Comparison of ENCODE assay signal across 31 cellular contexts in genomic region chr17:78069695-78070094, GRCh38.
"Had no signal": no experiment of that assay in that cellular context is flagged by ENCODE, and none has a peak within 500 bp of the region (broad histone marks: within the 10 kb centered on the region; RNA-seq: fewer than 3 reads in every experiment).

No MANE protein-coding gene starts in this region.

- DNase-seq: heart left ventricle; hypothalamus; kidney glomerular epithelial cell; left colon; left lung; lower lobe of right lung; mammary epithelial cell; mesenchymal stem cell; midbrain; naive thymus-derived CD8-positive, alpha-beta T cell; nucleus accumbens; pancreas; posterior cingulate gyrus; retina; right cardiac atrium; stimulated activated CD4-positive, alpha-beta T cell treated with anti-CD3 and anti-CD28 coated beads, Interleukin-12 subunit alpha, Interleukin-12 subunit beta, amount 100 ng/mL, for 4 hours; stimulated activated CD4-positive, alpha-beta T cell treated with anti-CD3 and anti-CD28 coated beads, Interleukin-15, amount 100 ng/mL, for 24 hours; stimulated activated CD4-positive, alpha-beta T cell treated with anti-CD3 and anti-CD28 coated beads, Interleukin-2, amount 100 ng/mL, for 24 hours; stimulated activated CD4-positive, alpha-beta T cell treated with anti-CD3 and anti-CD28 coated beads, Interleukin-4, amount 100 ng/mL, for 1 hour; stimulated activated naive CD8-positive, alpha-beta T cell treated with anti-CD3 and anti-CD28 coated beads, Interleukin-15, Interleukin-2, amounts not matched to agents 100 U/mL and 50 U/mL, for 24 hours; stomach; tibial artery; trophoblast cell; upper lobe of right lung had no signal

- H3K27ac ChIP-seq: heart left ventricle, left lung, lower lobe of right lung, pancreas, prostate gland, skin epidermis, stomach, suprapubic skin, thoracic aorta, tibial artery, upper lobe of right lung had no signal

- H3K27me3 Mint-ChIP-seq: naive thymus-derived CD8-positive, alpha-beta T cell had no signal

- H3K4me3 ChIP-seq: heart left ventricle, left lung, lower lobe of right lung, pancreas, prostate gland, skin epidermis, stomach, suprapubic skin, thoracic aorta, tibial artery, upper lobe of right lung had no signal

- H3K4me1 Mint-ChIP-seq: neural crest cell had no signal

- H3K27me3 ChIP-seq: heart left ventricle, left lung, pancreas, stomach, suprapubic skin, tibial artery, upper lobe of right lung had no signal

- H3K4me1 ChIP-seq: heart left ventricle, left lung, lower lobe of right lung, pancreas, prostate gland, suprapubic skin, tibial artery, upper lobe of right lung had no signal

- H3K9me3 Mint-ChIP-seq: naive thymus-derived CD8-positive, alpha-beta T cell; nephron; neural crest cell had no signal

- H3K9me3 ChIP-seq: heart left ventricle, left lung, lower lobe of right lung, pancreas, prostate gland, stomach, suprapubic skin, thoracic aorta, tibial artery, upper lobe of right lung had no signal

- H3K27ac Mint-ChIP-seq: nephron had no signal

- ATAC-seq: heart left ventricle; left colon; left lung; lower lobe of right lung; naive thymus-derived CD8-positive, alpha-beta T cell; pancreas; right cardiac atrium; sciatic nerve; stimulated activated naive CD8-positive, alpha-beta T cell treated with anti-CD3 and anti-CD28 coated beads, Interleukin-15, Interleukin-2, amounts not matched to agents 100 U/mL and 50 U/mL, for 24 hours; upper lobe of right lung had no signal

- H3K4me3 Mint-ChIP-seq: naive thymus-derived CD8-positive, alpha-beta T cell; nephron; neural crest cell had no signal
